In the genomic region with DNA sequence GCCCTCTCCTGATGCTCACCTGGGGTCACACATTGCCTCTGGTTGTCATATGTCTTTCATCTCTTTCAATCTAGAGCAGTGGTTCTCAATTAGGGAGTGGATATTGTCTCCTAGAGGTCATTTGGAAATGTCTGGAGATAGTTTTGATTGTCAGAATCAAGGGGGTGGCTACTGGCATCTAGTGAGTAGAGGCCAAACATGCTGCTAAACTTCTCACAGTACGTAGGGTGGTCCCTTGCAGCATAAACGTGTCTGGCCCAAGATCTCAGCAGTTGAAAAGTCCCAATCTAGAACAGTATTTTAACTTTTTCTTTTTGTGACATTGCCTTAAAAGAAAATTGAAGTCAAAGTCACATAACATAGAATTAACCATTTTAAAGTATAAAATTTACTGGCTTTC, we compare ENCODE assay signal across 12 cellular contexts. TPM values are rescaled to one million over a fixed set of nuclear protein-coding genes. Genes with fewer than 3 reads are reported as not detected.
DNase-seq lines count a peak whose midpoint lies in the region; ATAC-seq, FAIRE-seq and TF ChIP-seq lines count a peak whose summit lies in the region.
"Had no signal": no experiment of that assay in that cellular context is flagged by ENCODE, and none has a peak within 500 bp of the region (broad histone marks: within the 10 kb centered on the region; RNA-seq: fewer than 3 reads in every experiment).

No MANE protein-coding gene starts in this region.

- H4K20me1 ChIP-seq in SU-DHL-6 (ENCODE audit: low read depth, low read length) (no peaks in the 10 kb centered on the region), keratinocyte (ENCODE audit: control insufficient read depth, extremely low read depth, insufficient read depth, low read length) (peaks cover 2% of the 10 kb centered on the region)

- H3K4me2 ChIP-seq in SU-DHL-6 (ENCODE audit: low read depth, low read length, poor library complexity, severe bottlenecking) (peak overlapping the region; percentile 55), keratinocyte (ENCODE audit: control insufficient read depth, extremely low read depth, insufficient read depth, low read depth, low read length) (no peak overlapping the region)

- no peak for FAIRE-seq in keratinocyte (lab: Jason Lieb, UNC)
- FAIRE-seq: kidney had no signal

- H3F3A ChIP-seq in SU-DHL-6 (ENCODE audit: insufficient read depth) = peaks cover 48% of the 10 kb centered on the region

- H3K4me3 ChIP-seq in ACC112 (ENCODE audit: low read depth, low read length) = no peak overlapping the region
- peak overlapping the region; percentile 16 for H3K4me3 ChIP-seq in SU-DHL-6 (ENCODE audit: insufficient read depth, low read length, poor library complexity, severe bottlenecking)
- H3K4me3 ChIP-seq in keratinocyte (ENCODE audit: control insufficient read depth in 2 of 3, extremely low read depth in 1 of 3, insufficient read depth in 2 of 3, low read depth in 1 of 3, low read length in 3 of 3) = no peak overlapping the region
- no peak overlapping the region for H3K4me3 ChIP-seq in gastrocnemius medialis

- dilution Hi-C loops in keratinocyte (cut with MboI; ENCODE audit: extremely low pct_ligation_motif_present, low sequenced_read_pairs) = no loop called here

- H3K9ac ChIP-seq in SU-DHL-6 (ENCODE audit: low read length) (peak overlapping the region; percentile 48), keratinocyte (ENCODE audit: control insufficient read depth, extremely low read depth, insufficient read depth, low read length) (no peak overlapping the region)
- H3K9ac ChIP-seq: parathyroid adenoma had no signal

- intact Hi-C loops in gastrocnemius medialis (cut with DNase I; ENCODE audit: low total_unique reads) = no loop called here

- H3K9me2 ChIP-seq in SU-DHL-6 (replicated peaks; ENCODE audit: insufficient read depth, low read length) = no peaks in the 10 kb centered on the region

- H3K4me1 ChIP-seq in ACC112 (ENCODE audit: control insufficient read depth, insufficient read depth, low read length, unreplicated experiment) (peaks cover 23% of the 10 kb centered on the region), keratinocyte (ENCODE audit: control insufficient read depth, extremely low read depth, insufficient read depth, low read length) (peaks cover 17% of the 10 kb centered on the region), gastrocnemius medialis (peaks cover 7 to 9% of the 10 kb centered on the region in 2 donors)
- H3K4me1 ChIP-seq: parathyroid adenoma had no signal

- H2AFZ ChIP-seq in ACC112 (ENCODE audit: low read length, unreplicated experiment) = no peak overlapping the region
- H2AFZ ChIP-seq in SU-DHL-6 (ENCODE audit: low read depth, low read length, severe bottlenecking) = no peak overlapping the region
- no peak overlapping the region for H2AFZ ChIP-seq in keratinocyte (ENCODE audit: control insufficient read depth, low read length)
- H2AFZ ChIP-seq: parathyroid adenoma had no signal

- H3K9me1 ChIP-seq in keratinocyte (ENCODE audit: control insufficient read depth, extremely low read depth, insufficient read depth, low read length) = no peaks in the 10 kb centered on the region

- H3K27ac ChIP-seq in ACC112 (ENCODE audit: low read depth, low read length) (peak overlapping the region; percentile 65), SU-DHL-6 (ENCODE audit: low read depth, low read length) (peak overlapping the region; percentile 89), keratinocyte (ENCODE audit: control insufficient read depth, insufficient read depth, low read length) (peak overlapping the region; percentile 44), gastrocnemius medialis (peak overlapping the region in 1 of 4 donors; percentile 15)
- H3K27ac ChIP-seq: parathyroid adenoma had no signal

- H3K36me3 ChIP-seq in ACC112 (ENCODE audit: insufficient read depth, low read length) = peaks cover 4% of the 10 kb centered on the region; the same call in 1 of the 2 replicates
- peaks cover 15% of the 10 kb centered on the region; the same call in 1 of the 2 replicates for H3K36me3 ChIP-seq in SU-DHL-6 (ENCODE audit: low read length)
- H3K36me3 ChIP-seq in keratinocyte (ENCODE audit: control insufficient read depth in 2 of 2, extremely low read depth in 1 of 2, insufficient read depth in 2 of 2, low read length in 2 of 2) = peaks cover 8 to 26% of the 10 kb centered on the region in 2 experiments
- H3K36me3 ChIP-seq in gastrocnemius medialis = peaks cover 0 to 17% of the 10 kb centered on the region in 2 donors

- H3K27me3 ChIP-seq in ACC112 (ENCODE audit: insufficient read depth, low read length) (no peaks in the 10 kb centered on the region), SU-DHL-6 (ENCODE audit: low read length) (no peaks in the 10 kb centered on the region), keratinocyte (ENCODE audit: control insufficient read depth, extremely low read depth, insufficient read depth, low read length) (no peaks in the 10 kb centered on the region), gastrocnemius medialis (no peaks in the 10 kb centered on the region)

- peak; percentile 11 for ATAC-seq in GM18517 (IDR thresholded peaks at IDR 0.05; ENCODE audit: unreplicated experiment)
- ATAC-seq in gastrocnemius medialis = no peak

- TF ChIP-seq CTCF in SU-DHL-6 (IDR thresholded peaks at IDR 0.05; ENCODE audit: insufficient read depth, low read length, poor library complexity, severe bottlenecking) (no peak), keratinocyte (optimal IDR thresholded peaks at IDR 0.05 in 1 of 3, IDR thresholded peaks at IDR 0.05 in 1 of 3, conservative IDR thresholded peaks at IDR 0.05 in 1 of 3; ENCODE audit: extremely low read depth in 1 of 3, insufficient read depth in 2 of 3, low read length in 3 of 3) (no peak), gastrocnemius medialis (IDR thresholded peaks at IDR 0.05 in 4 of 5, conservative IDR thresholded peaks at IDR 0.05 in 1 of 5) (no peak)

- in situ Hi-C loops in gastrocnemius medialis (cut with MboI; ENCODE audit: low sequenced_read_pairs in 4 of 4) = no loop called here

- H3K9me3 ChIP-seq in SU-DHL-6 (ENCODE audit: insufficient read depth, low read length) = no peaks in the 10 kb centered on the region
- no peaks in the 10 kb centered on the region for H3K9me3 ChIP-seq in keratinocyte (ENCODE audit: control insufficient read depth, low read depth, low read length)
- no peaks in the 10 kb centered on the region for H3K9me3 ChIP-seq in gastrocnemius medialis

- DNase-seq in keratinocyte (ENCODE audit: low read depth, low spot score) (no peak), erythroblast (lab: John Stamatoyannopoulos, UW) (no peak), T1000 (lab: John Stamatoyannopoulos, UW) (no peak), inferior parietal cortex (ENCODE audit: extremely low spot score) (no peak), gastrocnemius medialis (no peak)
- DNase-seq: Right ventricle myocardium superior had no signal

- H3K79me2 ChIP-seq in ACC112 (ENCODE audit: control insufficient read depth, insufficient read depth, low read length, unreplicated experiment) = no peaks in the 10 kb centered on the region
- H3K79me2 ChIP-seq in SU-DHL-6 (ENCODE audit: insufficient read depth, low read length) = peaks cover 36% of the 10 kb centered on the region
- H3K79me2 ChIP-seq in keratinocyte (ENCODE audit: control insufficient read depth, insufficient read depth, low read length) = peaks cover 1% of the 10 kb centered on the region

- TF ChIP-seq POLR2A in erythroblast (IDR thresholded peaks at IDR 0.05; ENCODE audit: low read length) (no peak), gastrocnemius medialis (IDR thresholded peaks at IDR 0.05) (no peak)

RNA-seq across cellular contexts. Expression of a gene that starts 30.5 kb away (rescaled TPM):
- polyA plus RNA-seq in keratinocyte = 0.02 to 0.04 TPM in 2 of 3 replicates, not detected in the other
- polyA plus RNA-seq in keratinocyte (2011; ENCODE audit: low read depth) = 0.07 TPM
- polyA plus RNA-seq in keratinocyte (2011; cell fraction: cytosol; rRNA removed) = 0.03 TPM in 1 of 2 replicates, not detected in the other
- polyA plus RNA-seq in keratinocyte (2011; cell fraction: nucleus; rRNA removed) = 0.08 and 0.14 TPM in 2 replicates
- polyA plus RNA-seq in keratinocyte (2012; ENCODE audit: low replicate concordance) = 0.27 TPM in 1 of 2 replicates, not detected in the other
- polyA minus RNA-seq in keratinocyte = not detected in 3 replicates
- not detected for polyA minus RNA-seq in keratinocyte (2011; cell fraction: cytosol; rRNA and poly(A)+ RNA removed)
- 0.31 and 0.32 TPM in 2 replicates for polyA minus RNA-seq in keratinocyte (2011; cell fraction: nucleus; rRNA and poly(A)+ RNA removed)
- not detected for total RNA-seq in gastrocnemius medialis
- total RNA-seq: Right ventricle myocardium superior, ureter had no signal
